ENCODE assay signal across 1 cellular context in genomic region chr14:20683125-20683895, GRCh38.
A peak's percentile ranks its signal among the peaks of the same experiment; 100 is the strongest.
TF ChIP-seq lines count a peak whose summit lies in the region.

No MANE protein-coding gene starts in this region.

TF ChIP-seq in HepG2, 621 proteins besides CTCF, POLR2A, EP300 and RAD21 (continued from another document and continues in another):
- TF ChIP-seq ZBTB4 (CRISPR knock-in tag; IDR thresholded peaks at IDR 0.05; ENCODE audit: borderline replicate concordance), result no peak
- TF ChIP-seq SP5 (CRISPR knock-in tag; IDR thresholded peaks at IDR 0.05; ENCODE audit: borderline replicate concordance, low read depth), result no peak
- TF ChIP-seq, protein P1, sequence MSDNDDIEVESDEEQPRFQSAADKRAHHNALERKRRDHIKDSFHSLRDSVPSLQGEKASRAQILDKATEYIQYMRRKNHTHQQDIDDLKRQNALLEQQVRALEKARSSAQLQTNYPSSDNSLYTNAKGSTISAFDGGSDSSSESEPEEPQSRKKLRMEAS (IDR thresholded peaks at IDR 0.05), result no peak
- TF ChIP-seq ZFP37 (CRISPR knock-in tag; IDR thresholded peaks at IDR 0.05; ENCODE audit: borderline replicate concordance), result no peak
- no peak for TF ChIP-seq ZNF263 (CRISPR knock-in tag; IDR thresholded peaks at IDR 0.05)
- no peak for TF ChIP-seq EZH2 (conservative IDR thresholded peaks at IDR 0.05; ENCODE audit: low read depth, low read length)
- TF ChIP-seq ZNF674 (CRISPR knock-in tag; IDR thresholded peaks at IDR 0.05; ENCODE audit: low read depth), result no peak
- TF ChIP-seq ZNF883 (CRISPR knock-in tag; IDR thresholded peaks at IDR 0.05; ENCODE audit: not compliant biosample characterization), result no peak
- TF ChIP-seq DMAP1 (CRISPR knock-in tag; IDR thresholded peaks at IDR 0.05), result no peak
- TF ChIP-seq HIVEP1 (CRISPR knock-in tag; IDR thresholded peaks at IDR 0.05), result no peak
- no peak for TF ChIP-seq MED8 (CRISPR knock-in tag; IDR thresholded peaks at IDR 0.05; ENCODE audit: insufficient replicate concordance)
- TF ChIP-seq DPF2 (CRISPR knock-in tag; IDR thresholded peaks at IDR 0.05; ENCODE audit: borderline replicate concordance, low read depth), result no peak
- no peak for TF ChIP-seq FOXA1 (IDR thresholded peaks at IDR 0.05)
- TF ChIP-seq FOXA1 (CRISPR knock-in tag; IDR thresholded peaks at IDR 0.05), result no peak
- TF ChIP-seq CAMTA2 (CRISPR knock-in tag; IDR thresholded peaks at IDR 0.05; ENCODE audit: borderline replicate concordance), result 0 out of 2 replicates have a peak, but pooled peaks have one; percentile 47
- TF ChIP-seq ZKSCAN8 (CRISPR knock-in tag; IDR thresholded peaks at IDR 0.05; ENCODE audit: borderline replicate concordance), result peak; percentile 68
- TF ChIP-seq ZFP62 (CRISPR knock-in tag; IDR thresholded peaks at IDR 0.05), result no peak
- 0 out of 2 replicates have a peak, but pooled peaks have one; percentile 76 for TF ChIP-seq ZNF33A (CRISPR knock-in tag; IDR thresholded peaks at IDR 0.05; ENCODE audit: borderline replicate concordance)
- TF ChIP-seq GMEB1 (CRISPR knock-in tag; IDR thresholded peaks at IDR 0.05; ENCODE audit: borderline replicate concordance), result no peak
- no peak for TF ChIP-seq ZNF891 (CRISPR knock-in tag; IDR thresholded peaks at IDR 0.05)
- TF ChIP-seq ZNF556 (CRISPR knock-in tag; IDR thresholded peaks at IDR 0.05; ENCODE audit: borderline replicate concordance), result no peak; the same call in 1 of the 2 replicates
- peak; percentile 33; the same call in 1 of the 2 replicates for TF ChIP-seq ZXDC (CRISPR knock-in tag; IDR thresholded peaks at IDR 0.05)
- TF ChIP-seq SRSF9 (IDR thresholded peaks at IDR 0.05; ENCODE audit: borderline replicate concordance, insufficient read depth, low read depth, low read length, poor library complexity, severe bottlenecking), result no peak
- peak; percentile 32; the same call in 1 of the 2 replicates for TF ChIP-seq ZBTB21 (CRISPR knock-in tag; IDR thresholded peaks at IDR 0.05)
- no peak for TF ChIP-seq ZNF720 (CRISPR knock-in tag; IDR thresholded peaks at IDR 0.05)
- TF ChIP-seq ZBTB39 (CRISPR knock-in tag; IDR thresholded peaks at IDR 0.05), result 0 out of 2 replicates have a peak, but pooled peaks have one; percentile 39
- TF ChIP-seq ZNF670 (CRISPR knock-in tag; IDR thresholded peaks at IDR 0.05; ENCODE audit: borderline replicate concordance), result no peak
- no peak; the same call in 1 of the 2 replicates for TF ChIP-seq USF2 (IDR thresholded peaks at IDR 0.05; ENCODE audit: low read depth, low read length)
- TF ChIP-seq USF2 (CRISPR knock-in tag; IDR thresholded peaks at IDR 0.05; ENCODE audit: borderline replicate concordance), result 0 out of 2 replicates have a peak, but pooled peaks have one; percentile 31
- peak; percentile 10; the same call in 1 of the 2 replicates for TF ChIP-seq CEBPG (CRISPR knock-in tag; IDR thresholded peaks at IDR 0.05)
- TF ChIP-seq FLYWCH1 (CRISPR knock-in tag; IDR thresholded peaks at IDR 0.05), result no peak
- TF ChIP-seq NRL (CRISPR knock-in tag; IDR thresholded peaks at IDR 0.05; ENCODE audit: borderline replicate concordance), result no peak
- TF ChIP-seq ADNP (CRISPR knock-in tag; IDR thresholded peaks at IDR 0.05), result no peak
- TF ChIP-seq, protein P2, sequence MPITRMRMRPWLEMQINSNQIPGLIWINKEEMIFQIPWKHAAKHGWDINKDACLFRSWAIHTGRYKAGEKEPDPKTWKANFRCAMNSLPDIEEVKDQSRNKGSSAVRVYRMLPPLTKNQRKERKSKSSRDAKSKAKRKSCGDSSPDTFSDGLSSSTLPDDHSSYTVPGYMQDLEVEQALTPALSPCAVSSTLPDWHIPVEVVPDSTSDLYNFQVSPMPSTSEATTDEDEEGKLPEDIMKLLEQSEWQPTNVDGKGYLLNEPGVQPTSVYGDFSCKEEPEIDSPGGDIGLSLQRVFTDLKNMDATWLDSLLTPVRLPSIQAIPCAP (CRISPR knock-in tag; IDR thresholded peaks at IDR 0.05; ENCODE audit: low read depth), result no peak
- no peak for TF ChIP-seq KLF13 (CRISPR knock-in tag; IDR thresholded peaks at IDR 0.05)
- peak; percentile 40 for TF ChIP-seq CCAR2 (optimal IDR thresholded peaks at IDR 0.05; ENCODE audit: low read depth, low read length)
- no peak for TF ChIP-seq BCLAF1 (IDR thresholded peaks at IDR 0.05)
- TF ChIP-seq, protein P3, sequence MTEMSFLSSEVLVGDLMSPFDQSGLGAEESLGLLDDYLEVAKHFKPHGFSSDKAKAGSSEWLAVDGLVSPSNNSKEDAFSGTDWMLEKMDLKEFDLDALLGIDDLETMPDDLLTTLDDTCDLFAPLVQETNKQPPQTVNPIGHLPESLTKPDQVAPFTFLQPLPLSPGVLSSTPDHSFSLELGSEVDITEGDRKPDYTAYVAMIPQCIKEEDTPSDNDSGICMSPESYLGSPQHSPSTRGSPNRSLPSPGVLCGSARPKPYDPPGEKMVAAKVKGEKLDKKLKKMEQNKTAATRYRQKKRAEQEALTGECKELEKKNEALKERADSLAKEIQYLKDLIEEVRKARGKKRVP (CRISPR knock-in tag; IDR thresholded peaks at IDR 0.05), result peak in 1 of 2 experiments; percentile 16; a peak in 2 of 4 replicates
- peak; percentile 13; the same call in 1 of the 2 replicates for TF ChIP-seq JDP2 (CRISPR knock-in tag; IDR thresholded peaks at IDR 0.05; ENCODE audit: borderline replicate concordance)
- TF ChIP-seq GPN1 (CRISPR knock-in tag; IDR thresholded peaks at IDR 0.05; ENCODE audit: borderline replicate concordance), result no peak
- TF ChIP-seq PTBP1 (IDR thresholded peaks at IDR 0.05; ENCODE audit: low read depth, low read length, poor library complexity, severe bottlenecking), result no peak
- TF ChIP-seq, protein P4, sequence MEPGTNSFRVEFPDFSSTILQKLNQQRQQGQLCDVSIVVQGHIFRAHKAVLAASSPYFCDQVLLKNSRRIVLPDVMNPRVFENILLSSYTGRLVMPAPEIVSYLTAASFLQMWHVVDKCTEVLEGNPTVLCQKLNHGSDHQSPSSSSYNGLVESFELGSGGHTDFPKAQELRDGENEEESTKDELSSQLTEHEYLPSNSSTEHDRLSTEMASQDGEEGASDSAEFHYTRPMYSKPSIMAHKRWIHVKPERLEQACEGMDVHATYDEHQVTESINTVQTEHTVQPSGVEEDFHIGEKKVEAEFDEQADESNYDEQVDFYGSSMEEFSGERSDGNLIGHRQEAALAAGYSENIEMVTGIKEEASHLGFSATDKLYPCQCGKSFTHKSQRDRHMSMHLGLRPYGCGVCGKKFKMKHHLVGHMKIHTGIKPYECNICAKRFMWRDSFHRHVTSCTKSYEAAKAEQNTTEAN (CRISPR knock-in tag; conservative IDR thresholded peaks at IDR 0.05), result no peak
- no peak for TF ChIP-seq SRSF4 (IDR thresholded peaks at IDR 0.05; ENCODE audit: low read depth, low read length, poor library complexity, severe bottlenecking)
- no peak for TF ChIP-seq MLX (CRISPR knock-in tag; IDR thresholded peaks at IDR 0.05)
